1 cellular context compared by ENCODE assay signal in the genomic region with DNA sequence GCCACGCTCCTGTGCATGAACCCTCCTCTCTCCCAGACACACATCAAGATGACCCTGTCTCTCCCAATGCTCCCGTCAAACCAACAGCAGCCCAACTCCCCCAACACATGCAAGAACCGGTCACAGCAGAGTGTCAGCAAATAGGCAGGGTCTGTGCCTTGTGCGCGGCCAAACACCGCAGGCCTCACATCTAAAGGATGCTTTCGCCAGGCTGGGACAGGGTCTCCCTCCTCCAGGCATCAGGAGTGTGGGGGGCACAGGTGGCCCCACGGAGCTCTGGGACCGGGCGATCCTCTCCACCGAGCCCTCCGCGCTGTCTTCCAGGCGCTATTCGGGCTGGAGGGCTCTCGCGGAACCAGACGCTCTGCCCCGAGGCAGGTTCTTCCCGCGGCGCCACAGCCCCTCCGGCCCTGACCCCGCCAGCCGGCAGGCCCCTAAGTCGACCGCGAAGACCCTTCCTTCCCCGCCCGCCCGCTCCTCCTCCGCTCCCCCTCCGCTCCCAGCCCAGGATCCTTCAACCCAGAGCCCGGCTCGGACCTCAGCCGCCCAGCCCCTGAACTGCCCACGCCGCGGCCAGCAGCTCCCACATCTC.
TF ChIP-seq lines count a peak whose summit lies in the region.

No MANE protein-coding gene starts in this region.

TF ChIP-seq in H1, 55 proteins besides CTCF, POLR2A, EP300 and RAD21:
- TF ChIP-seq CREB1 (IDR thresholded peaks at IDR 0.05) (0 out of 2 replicates have a peak, but pooled peaks have one; percentile 13), NRF1 (IDR thresholded peaks at IDR 0.05; ENCODE audit: low read depth, low read length) (no peak), SAP30 (IDR thresholded peaks at IDR 0.05; ENCODE audit: insufficient read depth, insufficient replicate concordance, low read length) (peak; percentile 52), KDM4A (IDR thresholded peaks at IDR 0.05; ENCODE audit: low read depth, low read length, severe bottlenecking) (peak; percentile 62), PHF8 (conservative IDR thresholded peaks at IDR 0.05; ENCODE audit: low read depth, low read length) (peak; percentile 48), TAF1 (IDR thresholded peaks at IDR 0.05; ENCODE audit: low read depth, low read length) (peak; percentile 5; the same call in 1 of the 2 replicates), RBBP5 (IDR thresholded peaks at IDR 0.05; ENCODE audit: borderline replicate concordance, low read depth, low read length) (peak; percentile 15; the same call in 1 of the 2 replicates), GTF2F1 (IDR thresholded peaks at IDR 0.05; ENCODE audit: borderline replicate concordance, low read depth, low read length) (no peak)
- TF ChIP-seq, protein P1, sequence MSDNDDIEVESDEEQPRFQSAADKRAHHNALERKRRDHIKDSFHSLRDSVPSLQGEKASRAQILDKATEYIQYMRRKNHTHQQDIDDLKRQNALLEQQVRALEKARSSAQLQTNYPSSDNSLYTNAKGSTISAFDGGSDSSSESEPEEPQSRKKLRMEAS (IDR thresholded peaks at IDR 0.05) = peak; percentile 49
